1 cellular context compared by ENCODE assay signal in the genomic region with DNA sequence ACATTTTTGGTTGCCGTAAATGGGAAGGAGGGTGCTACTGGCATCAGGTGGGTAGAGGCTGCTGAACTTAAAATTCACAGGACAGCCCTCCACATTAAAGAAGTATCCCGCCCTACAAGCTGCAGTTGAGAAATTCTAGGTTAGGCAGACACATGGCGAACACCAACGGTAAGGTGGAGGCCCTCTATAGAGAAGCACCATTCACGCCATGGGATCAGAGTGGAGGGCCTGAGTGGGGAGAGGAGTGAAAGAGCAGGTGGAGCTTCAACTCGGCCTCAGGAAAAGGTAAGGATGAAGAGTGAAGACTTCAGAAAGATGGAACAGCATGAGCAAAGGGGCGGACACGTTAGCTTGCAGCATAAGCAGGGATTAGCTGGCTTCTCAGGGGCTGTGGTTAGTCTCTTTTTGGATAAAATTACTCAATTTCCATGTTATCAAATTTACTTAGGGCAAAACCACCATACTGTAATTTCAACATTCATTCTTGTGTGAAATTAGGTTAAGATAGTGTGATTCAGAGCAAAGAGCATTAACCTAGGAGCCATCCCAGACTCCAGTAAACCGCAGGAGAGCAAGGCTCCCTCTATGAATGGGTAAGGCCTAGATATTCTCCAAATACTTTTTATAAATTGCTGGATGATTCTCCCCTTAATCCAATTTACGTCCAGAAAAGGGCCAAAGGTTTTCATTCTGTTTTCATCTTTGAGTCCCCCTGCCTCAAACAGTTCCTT.
TF ChIP-seq lines count a peak whose summit lies in the region.

No MANE protein-coding gene starts in this region.

TF ChIP-seq in SK-N-SH, 30 proteins besides CTCF, POLR2A, EP300 and RAD21 (continued from another document):
- TF ChIP-seq IRF3 (IDR thresholded peaks at IDR 0.05; ENCODE audit: low read depth, low read length) (no peak), POLR2AphosphoS5 (IDR thresholded peaks at IDR 0.05; ENCODE audit: low read depth, low read length) (no peak), EZH2phosphoT487 (IDR thresholded peaks at IDR 0.05; ENCODE audit: borderline replicate concordance, low read depth) (no peak), TAF1 (IDR thresholded peaks at IDR 0.05; ENCODE audit: borderline replicate concordance, low read depth, low read length) (no peak), TCF12 (IDR thresholded peaks at IDR 0.05) (no peak), FOXM1 (IDR thresholded peaks at IDR 0.05; ENCODE audit: low read depth) (no peak), SMC3 (IDR thresholded peaks at IDR 0.05; ENCODE audit: low read depth, low read length) (no peak), RXRA (IDR thresholded peaks at IDR 0.05; ENCODE audit: borderline replicate concordance, low read depth) (no peak), MEF2A (IDR thresholded peaks at IDR 0.05; ENCODE audit: borderline replicate concordance, low read depth) (no peak), NFIC (IDR thresholded peaks at IDR 0.05; ENCODE audit: borderline replicate concordance) (no peak), USF2 (IDR thresholded peaks at IDR 0.05; ENCODE audit: borderline replicate concordance, low read depth, low read length) (no peak), MXI1 (IDR thresholded peaks at IDR 0.05; ENCODE audit: low read depth, low read length) (no peak)
